Comparison of ENCODE assay signal across 1 cellular context in genomic region chr17:29568331-29569244, GRCh38.
A peak's percentile ranks its signal among the peaks of the same experiment; 100 is the strongest.
TF ChIP-seq lines count a peak whose summit lies in the region.

A gene with protein sequence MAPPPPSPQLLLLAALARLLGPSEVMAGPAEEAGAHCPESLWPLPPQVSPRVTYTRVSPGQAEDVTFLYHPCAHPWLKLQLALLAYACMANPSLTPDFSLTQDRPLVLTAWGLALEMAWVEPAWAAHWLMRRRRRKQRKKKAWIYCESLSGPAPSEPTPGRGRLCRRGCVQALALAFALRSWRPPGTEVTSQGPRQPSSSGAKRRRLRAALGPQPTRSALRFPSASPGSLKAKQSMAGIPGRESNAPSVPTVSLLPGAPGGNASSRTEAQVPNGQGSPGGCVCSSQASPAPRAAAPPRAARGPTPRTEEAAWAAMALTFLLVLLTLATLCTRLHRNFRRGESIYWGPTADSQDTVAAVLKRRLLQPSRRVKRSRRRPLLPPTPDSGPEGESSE (plus strand): TSS chr17:29568701. CDS start chr17:29568759, 58 bp downstream.

TF ChIP-seq in HepG2, 621 proteins besides CTCF, POLR2A, EP300 and RAD21 (continued from another document and continues in another):
- TF ChIP-seq, protein P1, sequence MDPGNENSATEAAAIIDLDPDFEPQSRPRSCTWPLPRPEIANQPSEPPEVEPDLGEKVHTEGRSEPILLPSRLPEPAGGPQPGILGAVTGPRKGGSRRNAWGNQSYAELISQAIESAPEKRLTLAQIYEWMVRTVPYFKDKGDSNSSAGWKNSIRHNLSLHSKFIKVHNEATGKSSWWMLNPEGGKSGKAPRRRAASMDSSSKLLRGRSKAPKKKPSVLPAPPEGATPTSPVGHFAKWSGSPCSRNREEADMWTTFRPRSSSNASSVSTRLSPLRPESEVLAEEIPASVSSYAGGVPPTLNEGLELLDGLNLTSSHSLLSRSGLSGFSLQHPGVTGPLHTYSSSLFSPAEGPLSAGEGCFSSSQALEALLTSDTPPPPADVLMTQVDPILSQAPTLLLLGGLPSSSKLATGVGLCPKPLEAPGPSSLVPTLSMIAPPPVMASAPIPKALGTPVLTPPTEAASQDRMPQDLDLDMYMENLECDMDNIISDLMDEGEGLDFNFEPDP (CRISPR knock-in tag; conservative IDR thresholded peaks at IDR 0.05) = 0 out of 2 replicates have a peak, but pooled peaks have one; percentile 62
- TF ChIP-seq ZNF800 (CRISPR knock-in tag; IDR thresholded peaks at IDR 0.05) (peak; percentile 80; the same call in 1 of the 2 replicates), ZNF768 (CRISPR knock-in tag; IDR thresholded peaks at IDR 0.05) (no peak), TFDP2 (CRISPR knock-in tag; IDR thresholded peaks at IDR 0.05) (no peak), GFI1 (CRISPR knock-in tag; IDR thresholded peaks at IDR 0.05; ENCODE audit: borderline replicate concordance) (0 out of 2 replicates have a peak, but pooled peaks have one; percentile 16), RBFOX2 (IDR thresholded peaks at IDR 0.05; ENCODE audit: low read depth, low read length) (peak; percentile 72), ATF7-NPFF (CRISPR knock-in tag; IDR thresholded peaks at IDR 0.05; ENCODE audit: low read depth) (0 out of 2 replicates have a peak, but pooled peaks have one; percentile 63), SP4 (CRISPR knock-in tag; IDR thresholded peaks at IDR 0.05) (peak; percentile 47; the same call in 1 of the 2 replicates), ZNF274 (CRISPR knock-in tag; IDR thresholded peaks at IDR 0.05) (no peak; the same call in 1 of the 2 replicates), ZBTB39 (CRISPR knock-in tag; IDR thresholded peaks at IDR 0.05) (no peak), ZKSCAN8 (CRISPR knock-in tag; IDR thresholded peaks at IDR 0.05; ENCODE audit: borderline replicate concordance) (no peak), ZNF83 (CRISPR knock-in tag; IDR thresholded peaks at IDR 0.05; ENCODE audit: borderline replicate concordance) (no peak), ZGPAT (CRISPR knock-in tag; IDR thresholded peaks at IDR 0.05) (peak; percentile 27; the same call in 1 of the 2 replicates), NFKB2 (CRISPR knock-in tag; IDR thresholded peaks at IDR 0.05; ENCODE audit: borderline replicate concordance) (0 out of 2 replicates have a peak, but pooled peaks have one; percentile 60), AGO2 (optimal IDR thresholded peaks at IDR 0.05; ENCODE audit: low read depth, low read length) (peak; percentile 65), SP1 (IDR thresholded peaks at IDR 0.05) (no peak), SP1 (CRISPR knock-in tag; IDR thresholded peaks at IDR 0.05) (peak; percentile 58), ZNF709 (CRISPR knock-in tag; IDR thresholded peaks at IDR 0.05) (no peak), ATF5 (CRISPR knock-in tag; IDR thresholded peaks at IDR 0.05; ENCODE audit: low read depth) (no peak), YEATS2 (CRISPR knock-in tag; IDR thresholded peaks at IDR 0.05; ENCODE audit: borderline replicate concordance) (0 out of 2 replicates have a peak, but pooled peaks have one; percentile 31), NONO (IDR thresholded peaks at IDR 0.05) (no peak), NONO (CRISPR knock-in tag; conservative IDR thresholded peaks at IDR 0.05) (0 out of 2 replicates have a peak, but pooled peaks have one; percentile 49), ZNF615 (CRISPR knock-in tag; IDR thresholded peaks at IDR 0.05; ENCODE audit: borderline replicate concordance) (no peak), YEATS4 (CRISPR knock-in tag; IDR thresholded peaks at IDR 0.05; ENCODE audit: borderline replicate concordance) (peak; percentile 53; the same call in 1 of the 2 replicates), RARA (CRISPR knock-in tag; IDR thresholded peaks at IDR 0.05) (no peak)
- TF ChIP-seq, protein P2, sequence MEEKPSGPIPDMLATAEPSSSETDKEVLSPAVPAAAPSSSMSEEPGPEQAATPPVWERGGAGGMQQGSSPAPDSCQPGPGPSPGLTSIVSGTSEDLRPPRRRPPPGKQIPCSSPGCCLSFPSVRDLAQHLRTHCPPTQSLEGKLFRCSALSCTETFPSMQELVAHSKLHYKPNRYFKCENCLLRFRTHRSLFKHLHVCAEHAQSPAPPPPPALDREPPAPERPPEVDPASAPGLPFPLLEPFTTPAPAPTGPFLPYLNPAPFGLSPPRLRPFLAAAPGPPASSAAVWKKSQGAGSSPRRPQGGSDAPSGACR (CRISPR knock-in tag; IDR thresholded peaks at IDR 0.05) = peak; percentile 44
- TF ChIP-seq, protein P3, sequence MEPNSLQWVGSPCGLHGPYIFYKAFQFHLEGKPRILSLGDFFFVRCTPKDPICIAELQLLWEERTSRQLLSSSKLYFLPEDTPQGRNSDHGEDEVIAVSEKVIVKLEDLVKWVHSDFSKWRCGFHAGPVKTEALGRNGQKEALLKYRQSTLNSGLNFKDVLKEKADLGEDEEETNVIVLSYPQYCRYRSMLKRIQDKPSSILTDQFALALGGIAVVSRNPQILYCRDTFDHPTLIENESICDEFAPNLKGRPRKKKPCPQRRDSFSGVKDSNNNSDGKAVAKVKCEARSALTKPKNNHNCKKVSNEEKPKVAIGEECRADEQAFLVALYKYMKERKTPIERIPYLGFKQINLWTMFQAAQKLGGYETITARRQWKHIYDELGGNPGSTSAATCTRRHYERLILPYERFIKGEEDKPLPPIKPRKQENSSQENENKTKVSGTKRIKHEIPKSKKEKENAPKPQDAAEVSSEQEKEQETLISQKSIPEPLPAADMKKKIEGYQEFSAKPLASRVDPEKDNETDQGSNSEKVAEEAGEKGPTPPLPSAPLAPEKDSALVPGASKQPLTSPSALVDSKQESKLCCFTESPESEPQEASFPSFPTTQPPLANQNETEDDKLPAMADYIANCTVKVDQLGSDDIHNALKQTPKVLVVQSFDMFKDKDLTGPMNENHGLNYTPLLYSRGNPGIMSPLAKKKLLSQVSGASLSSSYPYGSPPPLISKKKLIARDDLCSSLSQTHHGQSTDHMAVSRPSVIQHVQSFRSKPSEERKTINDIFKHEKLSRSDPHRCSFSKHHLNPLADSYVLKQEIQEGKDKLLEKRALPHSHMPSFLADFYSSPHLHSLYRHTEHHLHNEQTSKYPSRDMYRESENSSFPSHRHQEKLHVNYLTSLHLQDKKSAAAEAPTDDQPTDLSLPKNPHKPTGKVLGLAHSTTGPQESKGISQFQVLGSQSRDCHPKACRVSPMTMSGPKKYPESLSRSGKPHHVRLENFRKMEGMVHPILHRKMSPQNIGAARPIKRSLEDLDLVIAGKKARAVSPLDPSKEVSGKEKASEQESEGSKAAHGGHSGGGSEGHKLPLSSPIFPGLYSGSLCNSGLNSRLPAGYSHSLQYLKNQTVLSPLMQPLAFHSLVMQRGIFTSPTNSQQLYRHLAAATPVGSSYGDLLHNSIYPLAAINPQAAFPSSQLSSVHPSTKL (CRISPR knock-in tag; IDR thresholded peaks at IDR 0.05) = no peak
- TF ChIP-seq, protein P4, sequence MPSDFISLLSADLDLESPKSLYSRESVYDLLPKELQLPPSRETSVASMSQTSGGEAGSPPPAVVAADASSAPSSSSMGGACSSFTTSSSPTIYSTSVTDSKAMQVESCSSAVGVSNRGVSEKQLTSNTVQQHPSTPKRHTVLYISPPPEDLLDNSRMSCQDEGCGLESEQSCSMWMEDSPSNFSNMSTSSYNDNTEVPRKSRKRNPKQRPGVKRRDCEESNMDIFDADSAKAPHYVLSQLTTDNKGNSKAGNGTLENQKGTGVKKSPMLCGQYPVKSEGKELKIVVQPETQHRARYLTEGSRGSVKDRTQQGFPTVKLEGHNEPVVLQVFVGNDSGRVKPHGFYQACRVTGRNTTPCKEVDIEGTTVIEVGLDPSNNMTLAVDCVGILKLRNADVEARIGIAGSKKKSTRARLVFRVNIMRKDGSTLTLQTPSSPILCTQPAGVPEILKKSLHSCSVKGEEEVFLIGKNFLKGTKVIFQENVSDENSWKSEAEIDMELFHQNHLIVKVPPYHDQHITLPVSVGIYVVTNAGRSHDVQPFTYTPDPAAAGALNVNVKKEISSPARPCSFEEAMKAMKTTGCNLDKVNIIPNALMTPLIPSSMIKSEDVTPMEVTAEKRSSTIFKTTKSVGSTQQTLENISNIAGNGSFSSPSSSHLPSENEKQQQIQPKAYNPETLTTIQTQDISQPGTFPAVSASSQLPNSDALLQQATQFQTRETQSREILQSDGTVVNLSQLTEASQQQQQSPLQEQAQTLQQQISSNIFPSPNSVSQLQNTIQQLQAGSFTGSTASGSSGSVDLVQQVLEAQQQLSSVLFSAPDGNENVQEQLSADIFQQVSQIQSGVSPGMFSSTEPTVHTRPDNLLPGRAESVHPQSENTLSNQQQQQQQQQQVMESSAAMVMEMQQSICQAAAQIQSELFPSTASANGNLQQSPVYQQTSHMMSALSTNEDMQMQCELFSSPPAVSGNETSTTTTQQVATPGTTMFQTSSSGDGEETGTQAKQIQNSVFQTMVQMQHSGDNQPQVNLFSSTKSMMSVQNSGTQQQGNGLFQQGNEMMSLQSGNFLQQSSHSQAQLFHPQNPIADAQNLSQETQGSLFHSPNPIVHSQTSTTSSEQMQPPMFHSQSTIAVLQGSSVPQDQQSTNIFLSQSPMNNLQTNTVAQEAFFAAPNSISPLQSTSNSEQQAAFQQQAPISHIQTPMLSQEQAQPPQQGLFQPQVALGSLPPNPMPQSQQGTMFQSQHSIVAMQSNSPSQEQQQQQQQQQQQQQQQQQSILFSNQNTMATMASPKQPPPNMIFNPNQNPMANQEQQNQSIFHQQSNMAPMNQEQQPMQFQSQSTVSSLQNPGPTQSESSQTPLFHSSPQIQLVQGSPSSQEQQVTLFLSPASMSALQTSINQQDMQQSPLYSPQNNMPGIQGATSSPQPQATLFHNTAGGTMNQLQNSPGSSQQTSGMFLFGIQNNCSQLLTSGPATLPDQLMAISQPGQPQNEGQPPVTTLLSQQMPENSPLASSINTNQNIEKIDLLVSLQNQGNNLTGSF (CRISPR knock-in tag; IDR thresholded peaks at IDR 0.05) = 0 out of 2 replicates have a peak, but pooled peaks have one; percentile 35
